Comparison of ENCODE assay signal across 25 cellular contexts in genomic region chr15:80662756-80663553, GRCh38. TPM values are rescaled to one million over a fixed set of nuclear protein-coding genes. Genes with fewer than 3 reads are reported as not detected.
DNase-seq lines count a peak whose midpoint lies in the region; ATAC-seq, FAIRE-seq and TF ChIP-seq lines count a peak whose summit lies in the region.
"Had no signal": no experiment of that assay in that cellular context is flagged by ENCODE, and none has a peak within 500 bp of the region (broad histone marks: within the 10 kb centered on the region; RNA-seq: fewer than 3 reads in every experiment).

No MANE protein-coding gene starts in this region.

- H3K9me3 ChIP-seq in HepG2 (ENCODE audit: low read length), result no peaks in the 10 kb centered on the region
- no peaks in the 10 kb centered on the region for H3K9me3 ChIP-seq in right lobe of liver
- no peaks in the 10 kb centered on the region for H3K9me3 ChIP-seq in K562 (replicated peaks; ENCODE audit: control insufficient read depth, insufficient read depth, low read depth, low read length)
- H3K9me3 ChIP-seq: adrenal gland, Peyer's patch, SJSA1, vagina had no signal

- POLR2A ChIA-PET in HepG2 (lab: Yijun Ruan, JAX), result no interaction called here
- POLR2A ChIA-PET in K562 (lab: Yijun Ruan, JAX), result interaction anchor here (0.6 kb wide), 1 partner anchor 267 kb away, joined by 3 read pairs; no protein-coding TSS in a partner anchor

- TF ChIP-seq EP300 in HepG2 (IDR thresholded peaks at IDR 0.05; ENCODE audit: low read depth in 2 of 2, low read length in 2 of 2) (no peak), HepG2 (CRISPR knock-in tag; IDR thresholded peaks at IDR 0.05; ENCODE audit: borderline replicate concordance) (no peak), K562 (IDR thresholded peaks at IDR 0.05; ENCODE audit: low read length) (no peak)

- TF ChIP-seq RAD21 in HepG2 (CRISPR knock-in tag; IDR thresholded peaks at IDR 0.05) (no peak), K562 (CRISPR knock-in tag; conservative IDR thresholded peaks at IDR 0.05 in 1 of 2, IDR thresholded peaks at IDR 0.05 in 1 of 2) (no peak)

- in situ Hi-C loops in HepG2 (cut with HindIII; ENCODE audit: extremely low pct_ligation_motif_present, low pct_unique_long_range_greater_than_20kb) (loop anchor here (5.0 kb wide), 1 partner anchor 114 kb away; the partner anchor contains the start of gene CEMIP), K562 (cut with MboI) (no loop called here)

- H3K27ac ChIP-seq in HepG2 (ENCODE audit: extremely low read length, insufficient read depth, low read length), result no peak overlapping the region
- H3K27ac ChIP-seq in right lobe of liver, result no peak overlapping the region
- H3K27ac ChIP-seq in K562 (ENCODE audit: extremely low read depth, low read depth, low read length), result no peak overlapping the region
- H3K27ac ChIP-seq: adrenal gland, SJSA1, vagina, VCaP had no signal

- no peaks in the 10 kb centered on the region for H3K9me1 ChIP-seq in K562 (ENCODE audit: control insufficient read depth, insufficient read depth, low read length)

- ATAC-seq in HepG2, result no peak
- ATAC-seq in right lobe of liver, result no peak
- no peak for ATAC-seq in K562
- ATAC-seq in left colon, result peak; percentile 75
- ATAC-seq: activated T-cell treated with anti-CD3 and anti-CD28 coated beads, Interleukin-2, amount 50 U/mL, for 4 hours had no signal

- TF ChIP-seq CTCF in HepG2 (CRISPR knock-in tag; IDR thresholded peaks at IDR 0.05) (no peak), right lobe of liver (IDR thresholded peaks at IDR 0.05) (no peak), K562 (IDR thresholded peaks at IDR 0.05 in 2 of 3, conservative IDR thresholded peaks at IDR 0.05 in 1 of 3; ENCODE audit: insufficient read depth in 2 of 3, low read depth in 1 of 3, low read length in 3 of 3) (no peak)

- H3K79me2 ChIP-seq in HepG2 (ENCODE audit: insufficient read depth, low read length) (no peaks in the 10 kb centered on the region), K562 (ENCODE audit: control insufficient read depth, insufficient read depth, low read length) (no peaks in the 10 kb centered on the region)

- intact Hi-C loops in HepG2 (cut with micrococcal nuclease; ENCODE audit: unreplicated experiment), result no loop called here
- intact Hi-C loops in right lobe of liver (cut with DNase I), result loop anchor here in 1 of 2 donors (10.0 kb wide), 1 partner anchor 112 kb away; the partner anchor contains the start of gene CEMIP
- intact Hi-C loops in K562 (cut with micrococcal nuclease), result no loop called here
- intact Hi-C loops in left colon (cut with DNase I, micrococcal nuclease), result no loop called here

- H4K20me1 ChIP-seq in HepG2 (ENCODE audit: insufficient read depth, low read length), result no peaks in the 10 kb centered on the region
- H4K20me1 ChIP-seq in K562 (replicated peaks; ENCODE audit: control insufficient read depth, insufficient read depth, low read length), result no peaks in the 10 kb centered on the region

- 16% methylated on average over 5 of the region's 7 CpGs for WGBS in HepG2 (ENCODE audit: low lambda C conversion rate)
- 68% methylated on average over 7 of the region's 7 CpGs for WGBS in right lobe of liver (ENCODE audit: insufficient coverage, low coverage, low lambda C conversion rate, missing lambda C conversion rate)
- 1% methylated on average over 7 of the region's 7 CpGs for WGBS in K562 (ENCODE audit: insufficient coverage, low coverage, missing lambda C conversion rate)

- CTCF ChIA-PET in HepG2 (lab: Yijun Ruan, JAX; ENCODE audit: low intra/inter-chr PET ratio, low total read pairs), result no interaction called here
- CTCF ChIA-PET in K562 (lab: Yijun Ruan, JAX; ENCODE audit: low intra/inter-chr PET ratio), result no interaction called here

- H2AFZ ChIP-seq in HepG2 (ENCODE audit: low read length), result no peak overlapping the region
- no peak overlapping the region for H2AFZ ChIP-seq in K562 (ENCODE audit: low read depth, low read length)

- TF ChIP-seq POLR2A in HepG2 (IDR thresholded peaks at IDR 0.05; ENCODE audit: insufficient read depth in 1 of 2, low read depth in 2 of 2, low read length in 2 of 2), result no peak
- no peak for TF ChIP-seq POLR2A in right lobe of liver (IDR thresholded peaks at IDR 0.05)
- no peak for TF ChIP-seq POLR2A in K562 (conservative IDR thresholded peaks at IDR 0.05)

- no peak for DNase-seq in HepG2 (ENCODE audit: low spot score)
- DNase-seq in right lobe of liver, result no peak
- no peak for DNase-seq in K562 (ENCODE audit: extremely low read depth in 1 of 4, low spot score in 3 of 4)
- DNase-seq in left colon, result no peak
- DNase-seq in medulla oblongata (ENCODE audit: extremely low spot score), result no peak
- no peak for DNase-seq in NCI-H526 (lab: John Stamatoyannopoulos, UW)
- no peak for DNase-seq in stimulated activated CD4-positive, alpha-beta T cell treated with anti-CD3 and anti-CD28 coated beads, Interleukin-1b, Interleukin-23, amount 100 ng/mL, for 48 hours
- no peak for DNase-seq in cerebellum (ENCODE audit: low spot score)
- DNase-seq: activated CD4-positive, alpha-beta T cell treated with anti-CD3 and anti-CD28 coated beads, Interleukin-2, amount 10 ng/mL, durations not matched to agents 24 days and 14 days; activated naive CD4-positive, alpha-beta T cell; activated T-cell treated with anti-CD3 and anti-CD28 coated beads, Interleukin-2, amount 50 U/mL, for 4 hours; adrenal gland; C1 segment of cervical spinal cord; H9; naive B cell; NCI-H2029 treated with DMSO at 0.1 percent for 48 hours; NCI-H446 treated with DMSO at 0.1 percent for 48 hours; NK-92 treated with Interleukin-12 subunit alpha and Interleukin-12 subunit beta, amount 100 ng/mL, for 24 hours; occipital lobe had no signal

- H3K4me1 ChIP-seq in HepG2 (ENCODE audit: insufficient read depth, low read length) (no peaks in the 10 kb centered on the region), right lobe of liver (no peaks in the 10 kb centered on the region), K562 (replicated peaks in 1 of 2; ENCODE audit: control insufficient read depth in 2 of 2, insufficient read depth in 2 of 2, low read length in 2 of 2) (no peaks in the 10 kb centered on the region)
- H3K4me1 ChIP-seq: adrenal gland, vagina had no signal

- H3K4me3 ChIP-seq in HepG2 (replicated peaks in 1 of 3; ENCODE audit: insufficient read depth in 1 of 3, low read depth in 2 of 3, low read length in 3 of 3) (no peak overlapping the region), right lobe of liver (no peak overlapping the region), K562 (no peak overlapping the region)
- H3K4me3 ChIP-seq: adrenal gland, Peyer's patch, SJSA1, skin epidermis, vagina had no signal

- H3K4me2 ChIP-seq in HepG2 (ENCODE audit: low read depth, low read length) (no peak overlapping the region), K562 (ENCODE audit: insufficient read depth, low read length) (no peak overlapping the region)

- FAIRE-seq in HepG2 (lab: Jason Lieb, UNC), result no peak
- no peak for FAIRE-seq in K562 (lab: Jason Lieb, UNC)
- FAIRE-seq: colon had no signal

- H3K36me3 ChIP-seq in HepG2 (replicated peaks in 1 of 2; ENCODE audit: control insufficient read depth in 1 of 2, insufficient read depth in 2 of 2, low read length in 2 of 2) (no peaks in the 10 kb centered on the region), right lobe of liver (no peaks in the 10 kb centered on the region), K562 (ENCODE audit: control insufficient read depth, insufficient read depth, low read length) (no peaks in the 10 kb centered on the region)
- H3K36me3 ChIP-seq: adrenal gland, Peyer's patch, SJSA1, vagina had no signal

- H3K27me3 ChIP-seq in HepG2 (ENCODE audit: control insufficient read depth in 1 of 2, insufficient read depth in 2 of 2, low read length in 2 of 2) (no peaks in the 10 kb centered on the region), right lobe of liver (no peaks in the 10 kb centered on the region), K562 (ENCODE audit: control insufficient read depth in 2 of 2, insufficient read depth in 2 of 2, low read length in 2 of 2) (no peaks in the 10 kb centered on the region)
- H3K27me3 ChIP-seq: adrenal gland, Peyer's patch, SJSA1, vagina had no signal

- BruUV-seq in HepG2 (replicated peaks; lab: Mats Ljungman, UMichigan), result no TSS peak
- BruUV-seq in K562 (replicated peaks; lab: Mats Ljungman, UMichigan), result no TSS peak

- H3K9ac ChIP-seq in HepG2 (ENCODE audit: insufficient read depth, low read depth, low read length) (no peak overlapping the region), K562 (ENCODE audit: insufficient read depth in 1 of 2, low read depth in 2 of 2, low read length in 2 of 2) (no peak overlapping the region)

RNA-seq across cellular contexts. Expression of gene ABHD17C, which starts 32.2 kb away (rescaled TPM):
- total RNA-seq in HepG2 (2016; rRNA removed; fragmentation: Illumina TruSeq; extraction: Trizol) (2.9 and 4.7 TPM in 2 replicates), right lobe of liver (1 to 10 TPM; 2.0 to 5.5 (median 3.0) TPM), K562 (2014; rRNA removed) (not detected in 2 replicates), K562 (2014; rRNA removed; fragmentation: Illumina TruSeq; extraction: Trizol) (0.22 TPM in 2 replicates), K562 (2015; rRNA removed; fragmentation: Illumina TruSeq; extraction: Trizol) (0.07 and 0.11 TPM in 2 replicates), K562 (2021) (0.42 and 0.72 TPM in 2 replicates), left colon (100 to 1,000 TPM; 151 to 160 TPM), cerebellum (18.5 TPM)
- 1.5 TPM in 2 replicates for total RNA-seq in HepG2 (2016; cell fraction: cytosol; rRNA removed; fragmentation: Illumina TruSeq; extraction: Trizol; ENCODE audit: low read depth)
- 2.7 and 4.3 TPM in 2 replicates for total RNA-seq in HepG2 (2016; cell fraction: insoluble cytoplasmic fraction; rRNA removed; fragmentation: Illumina TruSeq; extraction: Trizol)
- 4.7 and 8.1 TPM in 2 replicates for total RNA-seq in HepG2 (2016; cell fraction: membrane; rRNA removed; fragmentation: Illumina TruSeq; extraction: Trizol)
- 4.1 and 4.3 TPM in 2 replicates for total RNA-seq in HepG2 (2016; cell fraction: nucleus; rRNA removed; fragmentation: Illumina TruSeq; extraction: Trizol)
- polyA plus RNA-seq in HepG2 (2011; rRNA removed) (3.3 and 3.9 TPM in 2 replicates), K562 (2011; rRNA removed) (0.30 and 0.38 TPM in 2 replicates), K562 (2014; fragmentation: Illumina TruSeq; extraction: Trizol) (0.21 and 0.33 TPM in 2 replicates), K562 (2014; fragmentation: Nextera tagmentation; extraction: Ambion mirVana) (under 1 TPM; 0.04 to 0.07 TPM), K562 (2014; rRNA removed) (0.17 and 0.94 TPM in 2 replicates)
- polyA plus RNA-seq in HepG2 (2011; cell fraction: cytosol; rRNA removed), result 2.9 and 3.8 TPM in 2 replicates
- polyA plus RNA-seq in HepG2 (2011; cell fraction: nucleus; rRNA removed), result 1.3 and 1.5 TPM in 2 replicates
- polyA plus RNA-seq in HepG2 (2012), result 2.3 and 4.0 TPM in 2 replicates
- polyA plus RNA-seq in HepG2 (2016; cell fraction: cytosol; fragmentation: Illumina TruSeq; extraction: Trizol; ENCODE audit: low read depth), result 3.1 and 3.6 TPM in 2 replicates
- 8.1 and 8.8 TPM in 2 replicates for polyA plus RNA-seq in HepG2 (2016; cell fraction: insoluble cytoplasmic fraction; fragmentation: Illumina TruSeq; extraction: Trizol; ENCODE audit: low read depth)
- 8.3 and 8.5 TPM in 2 replicates for polyA plus RNA-seq in HepG2 (2016; cell fraction: membrane; fragmentation: Illumina TruSeq; extraction: Trizol; ENCODE audit: low read depth)
- 8.3 and 8.7 TPM in 2 replicates for polyA plus RNA-seq in HepG2 (2016; cell fraction: nucleus; fragmentation: Illumina TruSeq; extraction: Trizol; ENCODE audit: insufficient read depth, low read depth)
- 4.5 and 40.6 TPM in 2 replicates for polyA minus RNA-seq in HepG2 (2011; rRNA and poly(A)+ RNA removed; ENCODE audit: low replicate concordance)
- polyA minus RNA-seq in HepG2 (2011; cell fraction: cytosol; rRNA and poly(A)+ RNA removed), result 3.3 and 5.6 TPM in 2 replicates
- polyA minus RNA-seq in HepG2 (2011; cell fraction: nucleus; rRNA and poly(A)+ RNA removed), result 3.4 and 3.5 TPM in 2 replicates
- 0.32 and 0.37 TPM in 2 replicates for total RNA-seq in K562 (2011; cell fraction: chromatin; rRNA removed; ENCODE audit: low replicate concordance)
- total RNA-seq in K562 (2011; cell fraction: nucleolus; rRNA removed), result 0.17 and 0.66 TPM in 2 replicates
- 0.23 and 0.51 TPM in 2 replicates for total RNA-seq in K562 (2011; cell fraction: nucleoplasm; rRNA removed)
- polyA plus RNA-seq in K562 (2011; cell fraction: cytosol; rRNA removed), result 0.15 and 0.19 TPM in 2 replicates
- 0.06 and 0.10 TPM in 2 replicates for polyA plus RNA-seq in K562 (2011; cell fraction: nucleus; rRNA removed)
- 0.09 and 0.51 TPM in 2 replicates for polyA plus RNA-seq in K562 (2012)
- polyA minus RNA-seq in K562 (2011; rRNA and poly(A)+ RNA removed), result 0.07 and 0.81 TPM in 2 replicates
- polyA minus RNA-seq in K562 (2011; cell fraction: cytosol; rRNA and poly(A)+ RNA removed), result 0.57 TPM in 1 of 2 replicates, not detected in the other
- 0.40 TPM in 1 of 2 replicates, not detected in the other for polyA minus RNA-seq in K562 (2011; cell fraction: nucleus; rRNA and poly(A)+ RNA removed)

Comparison
In these comparisons a context has a peak if more than half of its experiments do, and no peak if none do; other contexts are left out.
1. Of the 241 proteins assayed by ChIP-seq in both HepG2 and K562: peak only in HepG2: CEBPB; only in K562: none; in both: none; in neither: 240.